Comparison of ENCODE assay signal across 1 cellular context in the genomic region with DNA sequence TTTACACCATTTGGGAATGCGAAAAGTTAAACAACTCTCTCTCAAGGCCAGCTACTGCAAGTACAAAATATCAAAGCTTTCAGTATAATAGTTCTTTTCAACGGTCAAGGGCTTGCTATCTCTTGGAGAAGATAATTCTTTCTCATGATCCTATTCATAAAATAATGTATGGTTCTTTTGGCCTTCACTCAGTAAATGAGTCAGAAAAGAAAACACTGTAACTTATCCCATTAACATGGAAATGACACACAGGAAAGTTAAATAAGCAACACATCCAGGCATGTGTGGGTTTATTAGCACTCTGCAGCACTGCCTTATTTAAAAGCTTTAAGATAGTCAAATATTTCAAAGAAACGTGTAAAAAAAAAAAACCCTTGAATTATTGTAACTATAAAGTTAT.
TF ChIP-seq lines count a peak whose summit lies in the region.

No MANE protein-coding gene starts in this region.

TF ChIP-seq in HepG2, 621 proteins besides CTCF, POLR2A, EP300 and RAD21 (continued from another document):
- TF ChIP-seq, protein P1, sequence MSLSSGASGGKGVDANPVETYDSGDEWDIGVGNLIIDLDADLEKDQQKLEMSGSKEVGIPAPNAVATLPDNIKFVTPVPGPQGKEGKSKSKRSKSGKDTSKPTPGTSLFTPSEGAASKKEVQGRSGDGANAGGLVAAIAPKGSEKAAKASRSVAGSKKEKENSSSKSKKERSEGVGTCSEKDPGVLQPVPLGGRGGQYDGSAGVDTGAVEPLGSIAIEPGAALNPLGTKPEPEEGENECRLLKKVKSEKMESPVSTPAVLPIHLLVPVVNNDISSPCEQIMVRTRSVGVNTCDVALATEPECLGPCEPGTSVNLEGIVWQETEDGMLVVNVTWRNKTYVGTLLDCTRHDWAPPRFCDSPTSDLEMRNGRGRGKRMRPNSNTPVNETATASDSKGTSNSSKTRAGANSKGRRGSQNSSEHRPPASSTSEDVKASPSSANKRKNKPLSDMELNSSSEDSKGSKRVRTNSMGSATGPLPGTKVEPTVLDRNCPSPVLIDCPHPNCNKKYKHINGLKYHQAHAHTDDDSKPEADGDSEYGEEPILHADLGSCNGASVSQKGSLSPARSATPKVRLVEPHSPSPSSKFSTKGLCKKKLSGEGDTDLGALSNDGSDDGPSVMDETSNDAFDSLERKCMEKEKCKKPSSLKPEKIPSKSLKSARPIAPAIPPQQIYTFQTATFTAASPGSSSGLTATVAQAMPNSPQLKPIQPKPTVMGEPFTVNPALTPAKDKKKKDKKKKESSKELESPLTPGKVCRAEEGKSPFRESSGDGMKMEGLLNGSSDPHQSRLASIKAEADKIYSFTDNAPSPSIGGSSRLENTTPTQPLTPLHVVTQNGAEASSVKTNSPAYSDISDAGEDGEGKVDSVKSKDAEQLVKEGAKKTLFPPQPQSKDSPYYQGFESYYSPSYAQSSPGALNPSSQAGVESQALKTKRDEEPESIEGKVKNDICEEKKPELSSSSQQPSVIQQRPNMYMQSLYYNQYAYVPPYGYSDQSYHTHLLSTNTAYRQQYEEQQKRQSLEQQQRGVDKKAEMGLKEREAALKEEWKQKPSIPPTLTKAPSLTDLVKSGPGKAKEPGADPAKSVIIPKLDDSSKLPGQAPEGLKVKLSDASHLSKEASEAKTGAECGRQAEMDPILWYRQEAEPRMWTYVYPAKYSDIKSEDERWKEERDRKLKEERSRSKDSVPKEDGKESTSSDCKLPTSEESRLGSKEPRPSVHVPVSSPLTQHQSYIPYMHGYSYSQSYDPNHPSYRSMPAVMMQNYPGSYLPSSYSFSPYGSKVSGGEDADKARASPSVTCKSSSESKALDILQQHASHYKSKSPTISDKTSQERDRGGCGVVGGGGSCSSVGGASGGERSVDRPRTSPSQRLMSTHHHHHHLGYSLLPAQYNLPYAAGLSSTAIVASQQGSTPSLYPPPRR (CRISPR knock-in tag; IDR thresholded peaks at IDR 0.05; ENCODE audit: borderline replicate concordance), result 0 out of 2 replicates have a peak, but pooled peaks have one; percentile 14
- TF ChIP-seq JUNB (CRISPR knock-in tag; IDR thresholded peaks at IDR 0.05; ENCODE audit: borderline replicate concordance) (no peak), ZNF253 (CRISPR knock-in tag; IDR thresholded peaks at IDR 0.05; ENCODE audit: borderline replicate concordance) (no peak), SP4 (CRISPR knock-in tag; IDR thresholded peaks at IDR 0.05) (no peak), YEATS2 (CRISPR knock-in tag; IDR thresholded peaks at IDR 0.05; ENCODE audit: borderline replicate concordance) (no peak), SOX6 (IDR thresholded peaks at IDR 0.05) (no peak), SOX6 (CRISPR knock-in tag; IDR thresholded peaks at IDR 0.05) (no peak), ZNF589 (CRISPR knock-in tag; conservative IDR thresholded peaks at IDR 0.05) (no peak), TCF7 (IDR thresholded peaks at IDR 0.05; ENCODE audit: low read depth) (0 out of 2 replicates have a peak, but pooled peaks have one; percentile 17), SOX13 (IDR thresholded peaks at IDR 0.05) (no peak), SOX13 (CRISPR knock-in tag; conservative IDR thresholded peaks at IDR 0.05 in 1 of 2, IDR thresholded peaks at IDR 0.05 in 1 of 2) (peak in 1 of 2 experiments; percentile 40; a peak in 1 of 4 replicates), SAP130 (CRISPR knock-in tag; IDR thresholded peaks at IDR 0.05; ENCODE audit: low read depth) (0 out of 2 replicates have a peak, but pooled peaks have one; percentile 26), CREM (IDR thresholded peaks at IDR 0.05) (0 out of 2 replicates have a peak, but pooled peaks have one; percentile 25), CREM (CRISPR knock-in tag; IDR thresholded peaks at IDR 0.05) (no peak), ISL2 (CRISPR knock-in tag; IDR thresholded peaks at IDR 0.05) (peak; percentile 57; the same call in 1 of the 2 replicates), ZNF768 (CRISPR knock-in tag; IDR thresholded peaks at IDR 0.05) (no peak), NCOR1 (IDR thresholded peaks at IDR 0.05; ENCODE audit: borderline replicate concordance, low read length) (no peak), REXO4 (CRISPR knock-in tag; IDR thresholded peaks at IDR 0.05; ENCODE audit: borderline replicate concordance) (no peak), ZNF775 (CRISPR knock-in tag; IDR thresholded peaks at IDR 0.05; ENCODE audit: borderline replicate concordance) (no peak), TFE3 (CRISPR knock-in tag; IDR thresholded peaks at IDR 0.05) (0 out of 2 replicates have a peak, but pooled peaks have one; percentile 26), GATAD2A (CRISPR knock-in tag; IDR thresholded peaks at IDR 0.05) (0 out of 2 replicates have a peak, but pooled peaks have one; percentile 13), NCOA2 (CRISPR knock-in tag; IDR thresholded peaks at IDR 0.05) (peak; percentile 69), HNF1A (IDR thresholded peaks at IDR 0.05; ENCODE audit: low read depth) (no peak), HNF1A (CRISPR knock-in tag; IDR thresholded peaks at IDR 0.05; ENCODE audit: borderline replicate concordance) (peak; percentile 27; the same call in 1 of the 2 replicates)
- TF ChIP-seq, protein P2, sequence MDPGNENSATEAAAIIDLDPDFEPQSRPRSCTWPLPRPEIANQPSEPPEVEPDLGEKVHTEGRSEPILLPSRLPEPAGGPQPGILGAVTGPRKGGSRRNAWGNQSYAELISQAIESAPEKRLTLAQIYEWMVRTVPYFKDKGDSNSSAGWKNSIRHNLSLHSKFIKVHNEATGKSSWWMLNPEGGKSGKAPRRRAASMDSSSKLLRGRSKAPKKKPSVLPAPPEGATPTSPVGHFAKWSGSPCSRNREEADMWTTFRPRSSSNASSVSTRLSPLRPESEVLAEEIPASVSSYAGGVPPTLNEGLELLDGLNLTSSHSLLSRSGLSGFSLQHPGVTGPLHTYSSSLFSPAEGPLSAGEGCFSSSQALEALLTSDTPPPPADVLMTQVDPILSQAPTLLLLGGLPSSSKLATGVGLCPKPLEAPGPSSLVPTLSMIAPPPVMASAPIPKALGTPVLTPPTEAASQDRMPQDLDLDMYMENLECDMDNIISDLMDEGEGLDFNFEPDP (CRISPR knock-in tag; conservative IDR thresholded peaks at IDR 0.05), result no peak
- TF ChIP-seq, protein P3, sequence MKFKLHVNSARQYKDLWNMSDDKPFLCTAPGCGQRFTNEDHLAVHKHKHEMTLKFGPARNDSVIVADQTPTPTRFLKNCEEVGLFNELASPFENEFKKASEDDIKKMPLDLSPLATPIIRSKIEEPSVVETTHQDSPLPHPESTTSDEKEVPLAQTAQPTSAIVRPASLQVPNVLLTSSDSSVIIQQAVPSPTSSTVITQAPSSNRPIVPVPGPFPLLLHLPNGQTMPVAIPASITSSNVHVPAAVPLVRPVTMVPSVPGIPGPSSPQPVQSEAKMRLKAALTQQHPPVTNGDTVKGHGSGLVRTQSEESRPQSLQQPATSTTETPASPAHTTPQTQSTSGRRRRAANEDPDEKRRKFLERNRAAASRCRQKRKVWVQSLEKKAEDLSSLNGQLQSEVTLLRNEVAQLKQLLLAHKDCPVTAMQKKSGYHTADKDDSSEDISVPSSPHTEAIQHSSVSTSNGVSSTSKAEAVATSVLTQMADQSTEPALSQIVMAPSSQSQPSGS (CRISPR knock-in tag; IDR thresholded peaks at IDR 0.05), result no peak
TF ChIP-seq in HepG2: peak in this region for 11.
